In genomic region chr1:94240822-94241221, GRCh38 we compare ENCODE assay signal across 11 cellular contexts. TPM values are rescaled to one million over a fixed set of nuclear protein-coding genes. Genes with fewer than 3 reads are reported as not detected.
DNase-seq lines count a peak whose midpoint lies in the region; ATAC-seq and TF ChIP-seq lines count a peak whose summit lies in the region.
"Had no signal": no experiment of that assay in that cellular context is flagged by ENCODE, and none has a peak within 500 bp of the region (broad histone marks: within the 10 kb centered on the region; RNA-seq: fewer than 3 reads in every experiment).

No MANE protein-coding gene starts in this region.

- H3K9me3 ChIP-seq in SJCRH30 (replicated peaks): no peaks in the 10 kb centered on the region; the same call in 1 of the 2 replicates
- peaks cover 0 to 3% (median 0%) of the 10 kb centered on the region in 4 donors for H3K9me3 ChIP-seq in right lobe of liver
- no peaks in the 10 kb centered on the region for H3K9me3 ChIP-seq in trophoblast cell (ENCODE audit: insufficient read depth, low read depth, low read length)

- H3K79me2 ChIP-seq in trophoblast cell (ENCODE audit: control insufficient read depth, insufficient read depth, low read length, poor library complexity): peaks cover 23% of the 10 kb centered on the region

- no peaks in the 10 kb centered on the region for H3K36me3 ChIP-seq in SJCRH30
- no peaks in the 10 kb centered on the region for H3K36me3 ChIP-seq in right lobe of liver
- H3K36me3 ChIP-seq in trophoblast cell (ENCODE audit: control insufficient read depth in 1 of 2, insufficient read depth in 2 of 2, low read length in 2 of 2): no peaks in the 10 kb centered on the region

- intact Hi-C loops in right lobe of liver (cut with DNase I): loop anchor here in 1 of 2 donors (10.0 kb wide), 1 partner anchor 176 kb away; no protein-coding TSS in a partner anchor

- DNase-seq in DMS53 (lab: John Stamatoyannopoulos, UW) (peak; percentile 70), SJCRH30 (peak; percentile 29 to 72), right lobe of liver (no peak), ecto neural progenitor cell (ENCODE audit: low spot score) (no peak), trophoblast cell (no peak)
- peak; percentile 35 for DNase-seq in Jurkat, Clone E6-1 (ENCODE audit: low read depth, low spot score)
- no peak for DNase-seq in activated effector memory CD4-positive, alpha-beta T cell treated with anti-CD3 and anti-CD28 coated beads, Interleukin-2, amount 50 U/mL, for 16 hours
- no peak for DNase-seq in activated CD4-positive, alpha-beta T cell treated with anti-CD3 and anti-CD28 coated beads for 4 hours
- DNase-seq: activated T-cell treated with anti-CD3 and anti-CD28 coated beads, Interleukin-2, amount 50 U/mL, for 48 hours; effector memory CD4-positive, alpha-beta T cell; T-cell had no signal

- no peak overlapping the region for H3K4ac ChIP-seq in trophoblast cell (ENCODE audit: low read depth, low read length)

- no peak overlapping the region for H2BK12ac ChIP-seq in trophoblast cell (ENCODE audit: low read length)

- no peak overlapping the region for H3K4me2 ChIP-seq in trophoblast cell (ENCODE audit: low read length)

- TF ChIP-seq CTCF in right lobe of liver (IDR thresholded peaks at IDR 0.05): peak; percentile 20 to 40 (median 31)

- no peak overlapping the region for H3K18ac ChIP-seq in trophoblast cell (ENCODE audit: low read length)

- no peak overlapping the region for H2AK5ac ChIP-seq in trophoblast cell (ENCODE audit: low read length)

- H4K91ac ChIP-seq in trophoblast cell (ENCODE audit: low read depth, low read length): no peak overlapping the region

- ATAC-seq in right lobe of liver: no peak
- ATAC-seq: T-cell had no signal

- no peak overlapping the region for H4K8ac ChIP-seq in trophoblast cell (ENCODE audit: low read depth, low read length)

- no peak overlapping the region for H3K14ac ChIP-seq in trophoblast cell (ENCODE audit: low read length)

- H3K27ac ChIP-seq in SJCRH30 (no peak overlapping the region), right lobe of liver (no peak overlapping the region), trophoblast cell (ENCODE audit: low read depth, low read length) (no peak overlapping the region)

- H2BK5ac ChIP-seq in trophoblast cell (ENCODE audit: low read depth, low read length, poor library complexity): no peak overlapping the region

- no peak overlapping the region for H4K12ac ChIP-seq in trophoblast cell (ENCODE audit: low read depth, low read length)

- TF ChIP-seq POLR2A in right lobe of liver (IDR thresholded peaks at IDR 0.05): no peak

- H2AFZ ChIP-seq in trophoblast cell (ENCODE audit: insufficient read depth, low read length, poor library complexity): no peak overlapping the region

- peaks cover 14% of the 10 kb centered on the region for H3K79me1 ChIP-seq in trophoblast cell (ENCODE audit: low read length)

- H3K9ac ChIP-seq in trophoblast cell (ENCODE audit: low read length): no peak overlapping the region

- H3K23ac ChIP-seq in trophoblast cell (ENCODE audit: low read length): no peak overlapping the region

- no peaks in the 10 kb centered on the region for H3K4me1 ChIP-seq in SJCRH30
- no peaks in the 10 kb centered on the region for H3K4me1 ChIP-seq in right lobe of liver
- H3K4me1 ChIP-seq in trophoblast cell (ENCODE audit: control insufficient read depth in 1 of 2, insufficient read depth in 2 of 2, low read length in 2 of 2): peaks cover 2 to 5% of the 10 kb centered on the region in 2 experiments

- H2BK120ac ChIP-seq in trophoblast cell (ENCODE audit: insufficient read depth, low read length, poor library complexity): no peak overlapping the region

- no peak overlapping the region for H3K4me3 ChIP-seq in Jurkat, Clone E6-1 (ENCODE audit: low read length)
- H3K4me3 ChIP-seq in SJCRH30: no peak overlapping the region
- no peak overlapping the region for H3K4me3 ChIP-seq in right lobe of liver
- no peak overlapping the region for H3K4me3 ChIP-seq in trophoblast cell (ENCODE audit: low read depth, low read length)

- H3K27me3 ChIP-seq in SJCRH30: no peaks in the 10 kb centered on the region
- H3K27me3 ChIP-seq in right lobe of liver: no peaks in the 10 kb centered on the region
- H3K27me3 ChIP-seq in trophoblast cell (ENCODE audit: insufficient read depth, low read length): no peaks in the 10 kb centered on the region

RNA-seq across cellular contexts. Expression of gene ARHGAP29, which starts 3.4 kb away (rescaled TPM):
- polyA plus RNA-seq in Jurkat, Clone E6-1 (2012; ENCODE audit: insufficient read depth, insufficient read length): not detected
- total RNA-seq in SJCRH30 (2014; rRNA removed; shearing (Covaris generic)): 15.5 and 18.4 TPM in 2 replicates
- 10 to 100 TPM; 15.1 to 28.9 (median 21.1) TPM for total RNA-seq in right lobe of liver
- 122 and 130 TPM in 2 replicates for polyA plus RNA-seq in trophoblast cell (2013)

Comparison
In these comparisons a context has a peak if more than half of its experiments do, and no peak if none do; other contexts are left out.
1. DNase-seq: peak in DMS53 (single experiment), Jurkat, Clone E6-1 (single experiment) and SJCRH30 (2 of 2); none in right lobe of liver (0 of 3), ecto neural progenitor cell (single experiment), trophoblast cell (0 of 2), activated effector memory CD4-positive, alpha-beta T cell treated with anti-CD3 and anti-CD28 coated beads, Interleukin-2, amount 50 U/mL, for 16 hours (single experiment) and activated CD4-positive, alpha-beta T cell treated with anti-CD3 and anti-CD28 coated beads for 4 hours (0 of 2).